Comparison of ENCODE assay signal across 18 cellular contexts in genomic region chr7:41708621-41709358, GRCh38. TPM values are rescaled to one million over a fixed set of nuclear protein-coding genes. Genes with fewer than 3 reads are reported as not detected.
A peak's percentile ranks its signal among the peaks of the same experiment; 100 is the strongest.
DNase-seq lines count a peak whose midpoint lies in the region; ATAC-seq and TF ChIP-seq lines count a peak whose summit lies in the region.
"Had no signal": no experiment of that assay in that cellular context is flagged by ENCODE, and none has a peak within 500 bp of the region (broad histone marks: within the 10 kb centered on the region; RNA-seq: fewer than 3 reads in every experiment).

No MANE protein-coding gene starts in this region.

- intact Hi-C loops in right lobe of liver (cut with DNase I) (loop anchor here in 1 of 2 donors (5.0 to 10.0 kb wide), 3 partner anchors 244 to 656 kb away; no protein-coding TSS in a partner anchor), Right ventricle myocardium inferior (cut with DNase I) (loop anchor here (5.0 kb wide), 1 partner anchor 661 kb away; no protein-coding TSS in a partner anchor)

- H3K4me1 ChIP-seq in ACC112 (ENCODE audit: control insufficient read depth, insufficient read depth, low read length, unreplicated experiment) (peaks cover 25% of the 10 kb centered on the region), right lobe of liver (peaks cover 0 to 40% (median 4%) of the 10 kb centered on the region in 4 donors)

- H3K36me3 ChIP-seq in ACC112 (ENCODE audit: insufficient read depth, low read length) = no peaks in the 10 kb centered on the region
- no peaks in the 10 kb centered on the region for H3K36me3 ChIP-seq in brain microvascular endothelial cell (replicated peaks)
- no peaks in the 10 kb centered on the region for H3K36me3 ChIP-seq in right lobe of liver
- H3K36me3 ChIP-seq: HAP-1 had no signal

- ATAC-seq in right lobe of liver = peak; percentile 28 to 72 (median 40)
- ATAC-seq in Right ventricle myocardium inferior = no peak
- no peak for ATAC-seq in GM21786 (IDR thresholded peaks at IDR 0.05; ENCODE audit: unreplicated experiment)
- ATAC-seq: Panc1 had no signal

- H3K4me3 ChIP-seq in ACC112 (ENCODE audit: low read depth, low read length) (no peak overlapping the region), brain microvascular endothelial cell (ENCODE audit: low read depth, low read length) (no peak overlapping the region), right lobe of liver (peak overlapping the region in 2 of 3 donors; percentile 19 to 51)
- H3K4me3 ChIP-seq: HAP-1 had no signal

- DNase-seq in HCEC 1CT (peak; percentile 66), brain microvascular endothelial cell (no peak), right lobe of liver (peak; percentile 61 to 84 (median 82)), HPDE6-E6E7 (ENCODE audit: extremely low spot score) (no peak), Right ventricle myocardium inferior (ENCODE audit: missing footprints) (no peak)
- DNase-seq in activated CD4-positive, alpha-beta T cell treated with anti-CD3 and anti-CD28 coated beads, Interleukin-2, amount 50 U/mL, for 48 hours = no peak
- DNase-seq: AML-193, DMS 273 treated with DMSO at 0.1 percent for 48 hours, KBM-7, NCI-H1048, NCI-H1436 treated with DMSO at 0.1 percent for 48 hours, NCI-H2029 treated with DMSO at 0.1 percent for 48 hours, NCI-H510A had no signal

- H3K27ac ChIP-seq in ACC112 (ENCODE audit: low read depth, low read length) (peak overlapping the region; percentile 43; the same call in 1 of the 2 replicates), brain microvascular endothelial cell (peak overlapping the region; percentile 70), right lobe of liver (peak overlapping the region in 2 of 3 donors; percentile 67 to 76)
- H3K27ac ChIP-seq: HL-60 had no signal

- H2AFZ ChIP-seq in ACC112 (ENCODE audit: low read length, unreplicated experiment) = peak overlapping the region; percentile 19

- WGBS in right lobe of liver (ENCODE audit: insufficient coverage, low coverage, low lambda C conversion rate, missing lambda C conversion rate) = 9% methylated on average over 8 of the region's 8 CpGs

- no peaks in the 10 kb centered on the region for H3K79me2 ChIP-seq in ACC112 (ENCODE audit: control insufficient read depth, insufficient read depth, low read length, unreplicated experiment)

- in situ Hi-C loops in brain microvascular endothelial cell (cut with HindIII; ENCODE audit: low pct_ligation_motif_present, low sequenced_read_pairs) = loop anchor here (25.0 kb wide), 1 partner anchor 204 kb away; no protein-coding TSS in a partner anchor

- no peaks in the 10 kb centered on the region for H3K9me3 ChIP-seq in right lobe of liver
- H3K9me3 ChIP-seq: HAP-1 had no signal

- TF ChIP-seq CTCF in brain microvascular endothelial cell (IDR thresholded peaks at IDR 0.05; ENCODE audit: low read depth, low read length, missing control alignments) (no peak), right lobe of liver (IDR thresholded peaks at IDR 0.05) (peak in 1 of 4 donors; percentile 3)

- peak; percentile 21 for TF ChIP-seq POLR2A in right lobe of liver (IDR thresholded peaks at IDR 0.05)

- H3K27me3 ChIP-seq in ACC112 (ENCODE audit: insufficient read depth, low read length) (no peaks in the 10 kb centered on the region), brain microvascular endothelial cell (replicated peaks) (no peaks in the 10 kb centered on the region), right lobe of liver (no peaks in the 10 kb centered on the region)

RNA-seq across cellular contexts. Expression of gene INHBA, which starts 5.9 kb away (rescaled TPM):
- total RNA-seq in right lobe of liver = 1 to 10 TPM; 1.1 to 9.7 (median 2.9) TPM
- 0.89 TPM for total RNA-seq in Right ventricle myocardium inferior

Comparison
In these comparisons a context has a peak if more than half of its experiments do, and no peak if none do; other contexts are left out.
1. H3K4me3 ChIP-seq: peak in right lobe of liver (2 of 3); none in ACC112 (single experiment) and brain microvascular endothelial cell (single experiment).
2. DNase-seq: peak in HCEC 1CT (single experiment) and right lobe of liver (3 of 3); none in brain microvascular endothelial cell (single experiment), HPDE6-E6E7 (single experiment), Right ventricle myocardium inferior (single experiment) and activated CD4-positive, alpha-beta T cell treated with anti-CD3 and anti-CD28 coated beads, Interleukin-2, amount 50 U/mL, for 48 hours (0 of 2).
3. ATAC-seq: peak in right lobe of liver (4 of 4); none in Right ventricle myocardium inferior (single experiment) and GM21786 (single experiment).
4. Peak in every context shown above with its lines, with median percentiles within 50 percentile points of each other: H3K27ac ChIP-seq.